ENCODE assay signal across 23 cellular contexts in the genomic region with DNA sequence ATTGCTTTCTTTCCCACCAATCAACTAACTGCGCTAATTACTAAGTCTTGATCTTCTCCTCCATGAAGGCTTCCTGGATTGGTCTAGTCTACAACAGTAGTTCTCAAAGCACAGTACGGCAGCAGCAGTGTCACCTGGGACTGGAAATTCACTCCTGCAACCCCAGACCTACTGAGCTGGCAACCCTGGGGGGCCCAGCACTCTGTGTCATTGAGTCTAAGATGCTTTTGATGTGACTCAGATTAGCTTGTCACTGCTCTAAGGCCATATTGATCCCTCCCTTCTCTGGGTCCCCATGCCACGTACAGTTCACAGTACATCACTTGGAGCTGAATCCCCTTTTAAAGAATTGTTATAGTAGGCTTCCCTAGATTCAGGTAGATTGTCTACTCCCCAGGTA.
"Had no signal": no experiment of that assay in that cellular context is flagged by ENCODE, and none has a peak within 500 bp of the region (broad histone marks: within the 10 kb centered on the region; RNA-seq: fewer than 3 reads in every experiment).

No MANE protein-coding gene starts in this region.

- H3K36me3 ChIP-seq: colonic mucosa, right lobe of liver, thoracic aorta, transverse colon had no signal

- H3K4me3 ChIP-seq: colonic mucosa, psoas muscle, right lobe of liver, thoracic aorta, transverse colon had no signal

- FAIRE-seq: endothelial cell of umbilical vein, keratinocyte had no signal

- H3K27me3 ChIP-seq: colonic mucosa, foreskin keratinocyte, right lobe of liver, transverse colon had no signal

- H3K9me3 ChIP-seq: colonic mucosa, psoas muscle, right lobe of liver, thoracic aorta, transverse colon had no signal

- DNase-seq: colonic mucosa; dermis blood vessel endothelial cell; endodermal cell; erythroblast; foreskin keratinocyte; immature natural killer cell; left colon; left ventricle myocardium superior; naive thymus-derived CD4-positive, alpha-beta T cell; nephron progenitor cell; psoas muscle; retina; stimulated activated CD4-positive, alpha-beta T cell treated with anti-CD3 and anti-CD28 coated beads, Interleukin-2, amount 100 ng/mL, for 24 hours; stimulated activated CD4-positive, alpha-beta T cell treated with anti-CD3 and anti-CD28 coated beads, Interleukin-4, amount 100 ng/mL, for 4 hours; stimulated activated naive B cell treated with anti-CD40 and anti-IgM and Interleukin-4, amounts not matched to agents 10 μg/mL and 1 μg/mL and 100 μg/mL, for 72 hours; stimulated activated naive CD8-positive, alpha-beta T cell treated with anti-CD3 and anti-CD28 coated beads, Interleukin-15, amount 100 ng/mL, for 72 hours; substantia nigra; transverse colon had no signal

- H2AFZ ChIP-seq: parathyroid adenoma had no signal

- H3K9ac ChIP-seq: parathyroid adenoma had no signal

- H3K79me2 ChIP-seq: parathyroid adenoma had no signal

- H3K27ac ChIP-seq: colonic mucosa, foreskin keratinocyte, parathyroid adenoma, psoas muscle, right lobe of liver, thoracic aorta, transverse colon had no signal

- H3K4me1 ChIP-seq: colonic mucosa, foreskin keratinocyte, parathyroid adenoma, psoas muscle, transverse colon had no signal

- ATAC-seq: foreskin keratinocyte; left colon; left ventricle myocardium superior; naive thymus-derived CD4-positive, alpha-beta T cell; psoas muscle; right lobe of liver; stimulated activated naive B cell treated with anti-CD40 and anti-IgM and Interleukin-4, amounts not matched to agents 10 μg/mL and 1 μg/mL and 100 μg/mL, for 72 hours; stimulated activated naive CD8-positive, alpha-beta T cell treated with anti-CD3 and anti-CD28 coated beads, Interleukin-15, amount 100 ng/mL, for 72 hours had no signal
